Comparison of ENCODE assay signal across 27 cellular contexts in genomic region chr3:56052219-56052618, GRCh38.
"Had no signal": no experiment of that assay in that cellular context is flagged by ENCODE, and none has a peak within 500 bp of the region (broad histone marks: within the 10 kb centered on the region; RNA-seq: fewer than 3 reads in every experiment).

No MANE protein-coding gene starts in this region.

- H3K9me3 ChIP-seq: adrenal gland, body of pancreas, breast epithelium, SJCRH30 had no signal

- DNase-seq: activated CD4-positive, alpha-beta T cell treated with anti-CD3 and anti-CD28 coated beads for 1 hour; activated CD4-positive, alpha-beta T cell treated with anti-CD3 and anti-CD28 coated beads for 48 hours; activated CD4-positive, alpha-beta T cell treated with anti-CD3 and anti-CD28 coated beads, Interleukin-2, amount 50 U/mL, for 48 hours; activated CD4-positive, CD25-positive, alpha-beta regulatory T cell; activated CD8-positive, alpha-beta T cell treated with anti-CD3 and anti-CD28 coated beads, Interleukin-2, amount 10 ng/mL, durations not matched to agents 7 days and 5 days; activated gamma-delta T cell; activated naive CD4-positive, alpha-beta T cell treated with Interleukin-2 at 50 U/mL for 16 hours; activated T-cell treated with anti-CD3 and anti-CD28 coated beads, Interleukin-2, amount 50 U/mL, for 24 hours; adrenal gland; body of pancreas; NCI-H1436 treated with DMSO at 0.1 percent for 48 hours; NCI-H187 treated with DMSO at 0.1 percent for 48 hours; NCI-H226; NCI-H446 treated with DMSO at 0.1 percent for 48 hours; NCI-H524; NCI-H774; NK-92 treated with Interleukin-12 subunit alpha and Interleukin-12 subunit beta, amount 100 ng/mL, for 24 hours; PC-3; SHP77; SJCRH30; T1000; WERI-Rb-1 had no signal

- H3K27ac ChIP-seq: adrenal gland, body of pancreas, breast epithelium, SJCRH30, SK-N-MC, WERI-Rb-1 had no signal

- ATAC-seq: activated CD8-positive, alpha-beta T cell treated with anti-CD3 and anti-CD28 coated beads, Interleukin-2, amount 10 ng/mL, durations not matched to agents 7 days and 5 days; activated naive CD4-positive, alpha-beta T cell treated with anti-CD3 and anti-CD28 coated beads, Interleukin-2, amount 50 U/mL, for 72 hours; body of pancreas; K562; PC-3 had no signal

- H3K36me3 ChIP-seq: adrenal gland, breast epithelium, SJCRH30, WERI-Rb-1 had no signal

- H3K27ac Mint-ChIP-seq: activated CD8-positive, alpha-beta T cell treated with anti-CD3 and anti-CD28 coated beads, Interleukin-2, amount 10 ng/mL, durations not matched to agents 7 days and 5 days; activated naive CD4-positive, alpha-beta T cell treated with anti-CD3 and anti-CD28 coated beads, Interleukin-2, amount 50 U/mL, for 72 hours; activated T-cell treated with anti-CD3 and anti-CD28 coated beads, Interleukin-2, amount 50 U/mL, for 24 hours; activated T-helper 2 cell treated with anti-CD3 and anti-CD28 coated beads, Interferon-gamma antibody, Interleukin-2, Interleukin-4, amounts not matched to agents 10 μg/mL and 5 μg/mL and 100 μg/mL, durations not matched to agents 14 hours and 24 hours and 36 hours had no signal

- H3K4me1 ChIP-seq: adrenal gland, body of pancreas, breast epithelium had no signal

- H3K4me3 ChIP-seq: adrenal gland, body of pancreas, breast epithelium, K562, SJCRH30, SK-N-MC had no signal

- H3K9me3 Mint-ChIP-seq: activated naive CD4-positive, alpha-beta T cell treated with anti-CD3 and anti-CD28 coated beads, Interleukin-2, amount 50 U/mL, for 72 hours; activated T-cell treated with anti-CD3 and anti-CD28 coated beads, Interleukin-2, amount 50 U/mL, for 24 hours; activated T-helper 2 cell treated with anti-CD3 and anti-CD28 coated beads, Interferon-gamma antibody, Interleukin-2, Interleukin-4, amounts not matched to agents 10 μg/mL and 5 μg/mL and 100 μg/mL, durations not matched to agents 14 hours and 24 hours and 36 hours had no signal

- H3K27me3 Mint-ChIP-seq: activated T-cell treated with anti-CD3 and anti-CD28 coated beads, Interleukin-2, amount 50 U/mL, for 24 hours had no signal

- H3K4me3 Mint-ChIP-seq: activated CD8-positive, alpha-beta T cell treated with anti-CD3 and anti-CD28 coated beads, Interleukin-2, amount 10 ng/mL, durations not matched to agents 7 days and 5 days; activated T-cell treated with anti-CD3 and anti-CD28 coated beads, Interleukin-2, amount 50 U/mL, for 24 hours had no signal

- H3K27me3 ChIP-seq: adrenal gland, breast epithelium, SJCRH30 had no signal

- H3K36me3 Mint-ChIP-seq: activated naive CD4-positive, alpha-beta T cell treated with anti-CD3 and anti-CD28 coated beads, Interleukin-2, amount 50 U/mL, for 72 hours had no signal
